In the genomic region with DNA sequence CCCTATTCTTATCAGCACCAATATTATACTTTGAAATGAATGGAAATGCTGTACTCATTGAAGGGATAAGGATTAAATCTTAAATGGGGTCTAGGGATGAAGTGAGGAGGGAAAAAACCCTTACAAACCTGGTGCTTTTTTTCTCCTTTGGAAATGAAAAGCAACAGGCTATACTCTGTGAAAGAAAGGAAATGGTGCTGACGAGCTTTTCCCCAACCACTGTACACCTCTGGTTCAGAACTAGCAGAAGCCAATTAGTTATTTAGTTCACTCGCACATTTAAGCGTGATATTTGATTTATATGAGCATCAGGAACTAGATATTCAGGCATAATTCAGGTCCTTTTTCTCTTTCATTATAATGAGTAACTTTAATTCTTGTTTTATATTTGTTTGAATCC, we compare ENCODE assay signal across 17 cellular contexts.
"Had no signal": no experiment of that assay in that cellular context is flagged by ENCODE, and none has a peak within 500 bp of the region (broad histone marks: within the 10 kb centered on the region; RNA-seq: fewer than 3 reads in every experiment).

No MANE protein-coding gene starts in this region.

- H3K4me3 ChIP-seq: adrenal gland, pancreas, suprapubic skin had no signal

- H3K27me3 Mint-ChIP-seq: activated CD4-positive, alpha-beta T cell treated with anti-CD3 and anti-CD28 coated beads for 36 hours; activated naive CD4-positive, alpha-beta T cell treated with anti-CD3 and anti-CD28 coated beads, Interleukin-2, amount 50 U/mL, for 24 hours; naive thymus-derived CD8-positive, alpha-beta T cell had no signal

- H3K4me3 Mint-ChIP-seq: activated CD4-positive, alpha-beta T cell treated with anti-CD3 and anti-CD28 coated beads for 36 hours; activated naive CD4-positive, alpha-beta T cell treated with anti-CD3 and anti-CD28 coated beads, Interleukin-2, amount 50 U/mL, for 24 hours; naive thymus-derived CD8-positive, alpha-beta T cell; WTC11 had no signal

- H3K9me3 ChIP-seq: adrenal gland, pancreas, suprapubic skin had no signal

- H3K36me3 ChIP-seq: adrenal gland, pancreas, suprapubic skin had no signal

- H3K9me3 Mint-ChIP-seq: activated naive CD4-positive, alpha-beta T cell treated with anti-CD3 and anti-CD28 coated beads, Interleukin-2, amount 50 U/mL, for 24 hours; naive thymus-derived CD8-positive, alpha-beta T cell; WTC11 had no signal

- H3K4me1 ChIP-seq: adrenal gland, pancreas, suprapubic skin had no signal

- H3K27me3 ChIP-seq: adrenal gland, pancreas, suprapubic skin had no signal

- DNase-seq: activated CD4-positive, alpha-beta T cell treated with anti-CD3 and anti-CD28 coated beads for 36 hours; activated CD4-positive, alpha-beta T cell treated with anti-CD3 and anti-CD28 coated beads, Interleukin-2, amount 50 U/mL, for 48 hours; activated gamma-delta T cell; adrenal gland; effector memory CD4-positive, alpha-beta T cell; foreskin fibroblast; glutamatergic neuron; mesendoderm; naive thymus-derived CD8-positive, alpha-beta T cell; pancreas; stimulated activated CD4-positive, alpha-beta T cell treated with anti-CD3 and anti-CD28 coated beads, Interleukin-12 subunit alpha, Interleukin-12 subunit beta, amount 100 ng/mL, for 4 hours; stimulated activated CD4-positive, alpha-beta T cell treated with anti-CD3 and anti-CD28 coated beads, Interleukin-2, amount 100 ng/mL, for 24 hours; stimulated activated naive CD8-positive, alpha-beta T cell treated with anti-CD3 and anti-CD28 coated beads, Interleukin-15, Interleukin-2, amounts not matched to agents 100 U/mL and 50 U/mL, for 24 hours; trophoblast cell had no signal

- H3K36me3 Mint-ChIP-seq: activated naive CD4-positive, alpha-beta T cell treated with anti-CD3 and anti-CD28 coated beads, Interleukin-2, amount 50 U/mL, for 24 hours; WTC11 had no signal

- ATAC-seq: activated CD4-positive, alpha-beta T cell treated with anti-CD3 and anti-CD28 coated beads for 36 hours; naive thymus-derived CD8-positive, alpha-beta T cell; pancreas; stimulated activated naive CD8-positive, alpha-beta T cell treated with anti-CD3 and anti-CD28 coated beads, Interleukin-15, Interleukin-2, amounts not matched to agents 100 U/mL and 50 U/mL, for 24 hours; WTC11 had no signal

- H3K27ac Mint-ChIP-seq: activated CD4-positive, alpha-beta T cell treated with anti-CD3 and anti-CD28 coated beads for 36 hours; activated naive CD4-positive, alpha-beta T cell treated with anti-CD3 and anti-CD28 coated beads, Interleukin-2, amount 50 U/mL, for 24 hours; naive thymus-derived CD8-positive, alpha-beta T cell; WTC11 had no signal

- H3K27ac ChIP-seq: pancreas, suprapubic skin had no signal
